In genomic region chr1:21938791-21939538, GRCh38 we compare ENCODE assay signal across 9 cellular contexts. TPM values are rescaled to one million over a fixed set of nuclear protein-coding genes. Genes with fewer than 3 reads are reported as not detected.
DNase-seq lines count a peak whose midpoint lies in the region; ATAC-seq, FAIRE-seq and TF ChIP-seq lines count a peak whose summit lies in the region.
"Had no signal": no experiment of that assay in that cellular context is flagged by ENCODE, and none has a peak within 500 bp of the region (broad histone marks: within the 10 kb centered on the region; RNA-seq: fewer than 3 reads in every experiment).

No MANE protein-coding gene starts in this region.

- H3K36me3 Mint-ChIP-seq in activated CD4-positive, alpha-beta T cell treated with anti-CD3 and anti-CD28 coated beads, Interleukin-2, amount 10 ng/mL, durations not matched to agents 7 days and 5 days (ENCODE audit: low read depth): peaks cover 3% of the 10 kb centered on the region
- H3K36me3 Mint-ChIP-seq in central memory CD8-positive, alpha-beta T cell (ENCODE audit: insufficient read depth): peaks cover 4% of the 10 kb centered on the region
- no peaks in the 10 kb centered on the region for H3K36me3 Mint-ChIP-seq in mesothelial cell of epicardium

- H3K9me3 Mint-ChIP-seq in activated CD4-positive, alpha-beta T cell treated with anti-CD3 and anti-CD28 coated beads, Interleukin-2, amount 10 ng/mL, durations not matched to agents 7 days and 5 days: no peaks in the 10 kb centered on the region
- H3K9me3 Mint-ChIP-seq in central memory CD8-positive, alpha-beta T cell: no peaks in the 10 kb centered on the region
- H3K9me3 Mint-ChIP-seq in mesothelial cell of epicardium: no peaks in the 10 kb centered on the region

- H3K36me3 ChIP-seq in tibial artery: no peaks in the 10 kb centered on the region
- H3K36me3 ChIP-seq in small intestine (ENCODE audit: control insufficient read depth in 2 of 2, insufficient read depth in 2 of 2, low read length in 2 of 2): no peaks in the 10 kb centered on the region

- FAIRE-seq in small intestine (lab: Jason Lieb, UNC): no peak
- FAIRE-seq: islet of Langerhans had no signal

- no peak overlapping the region for H3K4me3 ChIP-seq in tibial artery
- no peak overlapping the region for H3K4me3 ChIP-seq in small intestine (ENCODE audit: low read depth in 1 of 2, low read length in 2 of 2)

- H3K9me3 ChIP-seq in tibial artery: no peaks in the 10 kb centered on the region
- H3K9me3 ChIP-seq in small intestine (ENCODE audit: control insufficient read depth, low read depth): no peaks in the 10 kb centered on the region

- no peak overlapping the region for H3K27ac Mint-ChIP-seq in activated CD4-positive, alpha-beta T cell treated with anti-CD3 and anti-CD28 coated beads, Interleukin-2, amount 10 ng/mL, durations not matched to agents 7 days and 5 days
- H3K27ac Mint-ChIP-seq in central memory CD8-positive, alpha-beta T cell (ENCODE audit: low read depth): no peak overlapping the region
- H3K27ac Mint-ChIP-seq in mesothelial cell of epicardium: peak overlapping the region; percentile 96

- TF ChIP-seq CTCF in mesothelial cell of epicardium (IDR thresholded peaks at IDR 0.05; ENCODE audit: unreplicated experiment): no peak
- no peak for TF ChIP-seq CTCF in tibial artery (IDR thresholded peaks at IDR 0.05)

- CTCF ChIA-PET in activated CD4-positive, alpha-beta T cell treated with anti-CD3 and anti-CD28 coated beads, Interleukin-2, amount 10 ng/mL, durations not matched to agents 7 days and 5 days (lab: Charles Lee): no interaction called here

- H3K27me3 Mint-ChIP-seq in activated CD4-positive, alpha-beta T cell treated with anti-CD3 and anti-CD28 coated beads, Interleukin-2, amount 10 ng/mL, durations not matched to agents 7 days and 5 days: peaks cover 25% of the 10 kb centered on the region
- peaks cover 48% of the 10 kb centered on the region for H3K27me3 Mint-ChIP-seq in central memory CD8-positive, alpha-beta T cell
- no peaks in the 10 kb centered on the region for H3K27me3 Mint-ChIP-seq in mesothelial cell of epicardium (ENCODE audit: low read depth)

- H3K4me1 ChIP-seq in tibial artery (peaks cover 0 to 79% (median 61%) of the 10 kb centered on the region in 4 donors), small intestine (ENCODE audit: control insufficient read depth in 2 of 2, insufficient read depth in 1 of 2, low read depth in 1 of 2, low read length in 1 of 2) (no peaks in the 10 kb centered on the region)

- peak overlapping the region; percentile 88 to 89 for H3K27ac ChIP-seq in tibial artery
- peak overlapping the region in 1 of 2 donors; percentile 80 for H3K27ac ChIP-seq in small intestine (ENCODE audit: low read depth in 1 of 2, low read length in 1 of 2)

- H3K4me1 Mint-ChIP-seq in activated CD4-positive, alpha-beta T cell treated with anti-CD3 and anti-CD28 coated beads, Interleukin-2, amount 10 ng/mL, durations not matched to agents 7 days and 5 days: peaks cover 10% of the 10 kb centered on the region
- H3K4me1 Mint-ChIP-seq in central memory CD8-positive, alpha-beta T cell: peaks cover 12% of the 10 kb centered on the region
- peaks cover 50% of the 10 kb centered on the region for H3K4me1 Mint-ChIP-seq in mesothelial cell of epicardium

- ATAC-seq in central memory CD8-positive, alpha-beta T cell (replicated peaks; ENCODE audit: extremely low read depth, poor library complexity, severe bottlenecking): no peak
- ATAC-seq in GM21423 (IDR thresholded peaks at IDR 0.05; ENCODE audit: unreplicated experiment): no peak

- no peaks in the 10 kb centered on the region for H3K27me3 ChIP-seq in tibial artery
- H3K27me3 ChIP-seq in small intestine (ENCODE audit: control insufficient read depth in 2 of 2, insufficient read depth in 2 of 2, low read length in 2 of 2): no peaks in the 10 kb centered on the region

- 71 to 81% (median 81%) methylated on average over 10 of the region's 10 CpGs for WGBS in small intestine, 3 donors

- H3K4me3 Mint-ChIP-seq in activated CD4-positive, alpha-beta T cell treated with anti-CD3 and anti-CD28 coated beads, Interleukin-2, amount 10 ng/mL, durations not matched to agents 7 days and 5 days: peak overlapping the region; percentile 78
- H3K4me3 Mint-ChIP-seq in central memory CD8-positive, alpha-beta T cell: peak overlapping the region; percentile 87
- peak overlapping the region; percentile 55 for H3K4me3 Mint-ChIP-seq in mesothelial cell of epicardium

- POLR2A ChIA-PET in activated CD4-positive, alpha-beta T cell treated with anti-CD3 and anti-CD28 coated beads, Interleukin-2, amount 10 ng/mL, durations not matched to agents 7 days and 5 days (lab: Charles Lee): no interaction called here

- no peak for DNase-seq in activated CD4-positive, alpha-beta T cell treated with anti-CD3 and anti-CD28 coated beads, Interleukin-2, amount 10 ng/mL, durations not matched to agents 7 days and 5 days
- DNase-seq in activated CD4-positive, alpha-beta T cell treated with anti-CD3 and anti-CD28 coated beads for 4 hours: no peak
- DNase-seq in central memory CD8-positive, alpha-beta T cell (ENCODE audit: low spot score in 2 of 2): no peak
- DNase-seq in mesothelial cell of epicardium (ENCODE audit: low spot score in 2 of 2, unreplicated experiment in 2 of 2) (no peak), tibial artery (no peak), DMS153 treated with DMSO at 0.1 percent for 48 hours (lab: John Stamatoyannopoulos, UW; ENCODE audit: unreplicated experiment) (no peak), small intestine (no peak)

- intact Hi-C loops in tibial artery (cut with DNase I; ENCODE audit: low total_unique reads): no loop called here

RNA-seq across cellular contexts. Expression of gene HSPG2, which starts 1.9 kb away (rescaled TPM):
- total RNA-seq in activated CD4-positive, alpha-beta T cell treated with anti-CD3 and anti-CD28 coated beads, Interleukin-2, amount 10 ng/mL, durations not matched to agents 7 days and 5 days: 1 to 10 TPM; 1.9 to 2.3 TPM
- total RNA-seq in mesothelial cell of epicardium: 221 to 226 TPM (median 221 TPM) in 3 replicates
- 10 to 100 TPM in 2 of 3 donors, 1 to 10 TPM in 1; 3.6 to 82.3 (median 15.1) TPM for polyA plus RNA-seq in small intestine

RNA-seq across cellular contexts. Expression of gene CELA3B, which starts 37.9 kb away (rescaled TPM):
- not detected for total RNA-seq in activated CD4-positive, alpha-beta T cell treated with anti-CD3 and anti-CD28 coated beads, Interleukin-2, amount 10 ng/mL, durations not matched to agents 7 days and 5 days
- not detected in 3 replicates for total RNA-seq in mesothelial cell of epicardium
- polyA plus RNA-seq in small intestine: 10 to 100 TPM in 1 of 3 donors, 1 to 10 TPM in 1, under 1 TPM in 1; 0.27 to 11.4 (median 4.1) TPM

Comparison
In these comparisons a context has a peak if more than half of its experiments do, and no peak if none do; other contexts are left out.
1. RNA of gene HSPG2, which starts 1.9 kb away (total RNA-seq): 221 to 226 TPM in mesothelial cell of epicardium; 1.9 to 2.3 TPM in activated CD4-positive, alpha-beta T cell treated with anti-CD3 and anti-CD28 coated beads, Interleukin-2, amount 10 ng/mL, durations not matched to agents 7 days and 5 days; every median in the first group is over 10 times any median in the second.
2. Peak in every context shown above with its lines, with median percentiles within 50 percentile points of each other: H3K4me3 Mint-ChIP-seq.